7 cellular contexts compared by ENCODE assay signal in genomic region chr2:64404002-64404731, GRCh38. TPM values are rescaled to one million over a fixed set of nuclear protein-coding genes. Genes with fewer than 3 reads are reported as not detected.
DNase-seq lines count a peak whose midpoint lies in the region; ATAC-seq, FAIRE-seq and TF ChIP-seq lines count a peak whose summit lies in the region.

No MANE protein-coding gene starts in this region.

- H3K36me3 ChIP-seq in bronchial epithelial cell (ENCODE audit: control insufficient read depth, insufficient read depth, low read length) (no peaks in the 10 kb centered on the region), keratinocyte (ENCODE audit: control insufficient read depth in 2 of 2, extremely low read depth in 1 of 2, insufficient read depth in 2 of 2, low read length in 2 of 2) (no peaks in the 10 kb centered on the region)

- no peaks in the 10 kb centered on the region for H4K20me1 ChIP-seq in keratinocyte (ENCODE audit: control insufficient read depth, extremely low read depth, insufficient read depth, low read length)

- H3K27ac Mint-ChIP-seq in activated T-cell treated with anti-CD3 and anti-CD28 coated beads, Interleukin-2, amount 50 U/mL, for 72 hours = no peak overlapping the region

- no peaks in the 10 kb centered on the region for H3K9me3 ChIP-seq in keratinocyte (ENCODE audit: control insufficient read depth, low read depth, low read length)

- peaks cover 25% of the 10 kb centered on the region for H3K4me1 ChIP-seq in keratinocyte (ENCODE audit: control insufficient read depth, extremely low read depth, insufficient read depth, low read length)

- H3K4me1 Mint-ChIP-seq in activated T-cell treated with anti-CD3 and anti-CD28 coated beads, Interleukin-2, amount 50 U/mL, for 72 hours (ENCODE audit: low read depth) = no peaks in the 10 kb centered on the region

- dilution Hi-C loops in keratinocyte (cut with MboI; ENCODE audit: extremely low pct_ligation_motif_present, low sequenced_read_pairs) = no loop called here

- peak overlapping the region; percentile 45 for H3K4me2 ChIP-seq in keratinocyte (ENCODE audit: control insufficient read depth, extremely low read depth, insufficient read depth, low read depth, low read length)

- H3K9ac ChIP-seq in keratinocyte (ENCODE audit: control insufficient read depth, extremely low read depth, insufficient read depth, low read length) = no peak overlapping the region

- H3K27me3 Mint-ChIP-seq in activated T-cell treated with anti-CD3 and anti-CD28 coated beads, Interleukin-2, amount 50 U/mL, for 72 hours (ENCODE audit: low read depth) = peaks cover 5% of the 10 kb centered on the region

- no peaks in the 10 kb centered on the region for H3K36me3 Mint-ChIP-seq in activated T-cell treated with anti-CD3 and anti-CD28 coated beads, Interleukin-2, amount 50 U/mL, for 72 hours (ENCODE audit: insufficient read depth in 2 of 2)

- no peaks in the 10 kb centered on the region for H3K9me3 Mint-ChIP-seq in activated T-cell treated with anti-CD3 and anti-CD28 coated beads, Interleukin-2, amount 50 U/mL, for 72 hours

- no peak for ATAC-seq in HG03139 (IDR thresholded peaks at IDR 0.05; ENCODE audit: unreplicated experiment)
- ATAC-seq in activated T-cell treated with anti-CD3 and anti-CD28 coated beads, Interleukin-2, amount 50 U/mL, for 72 hours (replicated peaks in 1 of 2) = no peak

- H3K79me2 ChIP-seq in keratinocyte (ENCODE audit: control insufficient read depth, insufficient read depth, low read length) = no peaks in the 10 kb centered on the region

- H3K4me3 Mint-ChIP-seq in activated T-cell treated with anti-CD3 and anti-CD28 coated beads, Interleukin-2, amount 50 U/mL, for 72 hours = no peak overlapping the region

- H3K4me3 ChIP-seq in bronchial epithelial cell (ENCODE audit: low read depth, low read length) (no peak overlapping the region), keratinocyte (ENCODE audit: control insufficient read depth in 2 of 3, extremely low read depth in 1 of 3, insufficient read depth in 2 of 3, low read depth in 1 of 3, low read length in 3 of 3) (no peak overlapping the region)

- DNase-seq in LoVo (ENCODE audit: low spot score) (peak; percentile 40), bronchial epithelial cell (ENCODE audit: low read depth) (peak; percentile 13), keratinocyte (ENCODE audit: low read depth, low spot score) (no peak), smooth muscle cell of the brain vasculature (ENCODE audit: low read depth, low spot score) (peak; percentile 39), activated gamma-delta T cell treated with Interleukin-2 at 50 U/mL for 16 hours (no peak)
- DNase-seq in activated T-cell treated with anti-CD3 and anti-CD28 coated beads, Interleukin-2, amount 50 U/mL, for 72 hours = no peak

- peak overlapping the region; percentile 94 for H2AFZ ChIP-seq in keratinocyte (ENCODE audit: control insufficient read depth, low read length)

- TF ChIP-seq CTCF in bronchial epithelial cell (IDR thresholded peaks at IDR 0.05; ENCODE audit: insufficient read depth, low read length, severe bottlenecking) = no peak
- TF ChIP-seq CTCF in keratinocyte (optimal IDR thresholded peaks at IDR 0.05 in 1 of 3, IDR thresholded peaks at IDR 0.05 in 1 of 3, conservative IDR thresholded peaks at IDR 0.05 in 1 of 3; ENCODE audit: extremely low read depth in 1 of 3, insufficient read depth in 2 of 3, low read length in 3 of 3) = no peak

- peak overlapping the region; percentile 40 for H3K27ac ChIP-seq in keratinocyte (ENCODE audit: control insufficient read depth, insufficient read depth, low read length)

- FAIRE-seq in bronchial epithelial cell (lab: Jason Lieb, UNC) (no peak), keratinocyte (lab: Jason Lieb, UNC) (peak; percentile 9)

- H3K27me3 ChIP-seq in bronchial epithelial cell (ENCODE audit: control insufficient read depth, insufficient read depth, low read length) (peaks cover 2% of the 10 kb centered on the region), keratinocyte (ENCODE audit: control insufficient read depth, extremely low read depth, insufficient read depth, low read length) (no peaks in the 10 kb centered on the region)

- H3K9me1 ChIP-seq in keratinocyte (ENCODE audit: control insufficient read depth, extremely low read depth, insufficient read depth, low read length) = peaks cover 2% of the 10 kb centered on the region

RNA-seq across cellular contexts. Expression of gene LGALSL, which starts 49.8 kb away (rescaled TPM):
- total RNA-seq in bronchial epithelial cell = 10.0 and 14.0 TPM in 2 replicates
- 55.4 to 64.9 TPM (median 59.9 TPM) in 3 replicates for polyA plus RNA-seq in keratinocyte
- 137 TPM for polyA plus RNA-seq in keratinocyte (2011; ENCODE audit: low read depth)
- 47.0 and 57.3 TPM in 2 replicates for polyA plus RNA-seq in keratinocyte (2011; cell fraction: cytosol; rRNA removed)
- polyA plus RNA-seq in keratinocyte (2011; cell fraction: nucleus; rRNA removed) = 52.9 and 61.4 TPM in 2 replicates
- 38.8 and 160 TPM in 2 replicates for polyA plus RNA-seq in keratinocyte (2012; ENCODE audit: low replicate concordance)
- 48.8 to 72.1 TPM (median 60.8 TPM) in 3 replicates for polyA minus RNA-seq in keratinocyte
- polyA minus RNA-seq in keratinocyte (2011; cell fraction: cytosol; rRNA and poly(A)+ RNA removed) = 40.1 TPM
- 26.3 and 38.1 TPM in 2 replicates for polyA minus RNA-seq in keratinocyte (2011; cell fraction: nucleus; rRNA and poly(A)+ RNA removed)
- total RNA-seq in activated T-cell treated with anti-CD3 and anti-CD28 coated beads, Interleukin-2, amount 50 U/mL, for 72 hours = 1 to 10 TPM; 2.0 to 3.1 TPM

Comparison
In these comparisons a context has a peak if more than half of its experiments do, and no peak if none do; other contexts are left out.
1. DNase-seq: peak in LoVo (single experiment), bronchial epithelial cell (single experiment) and smooth muscle cell of the brain vasculature (single experiment); none in keratinocyte (single experiment), activated gamma-delta T cell treated with Interleukin-2 at 50 U/mL for 16 hours (single experiment) and activated T-cell treated with anti-CD3 and anti-CD28 coated beads, Interleukin-2, amount 50 U/mL, for 72 hours (0 of 2).